16 cellular contexts compared by ENCODE assay signal in genomic region chr12:52813885-52814709, GRCh38. TPM values are rescaled to one million over a fixed set of nuclear protein-coding genes. Genes with fewer than 3 reads are reported as not detected.
DNase-seq lines count a peak whose midpoint lies in the region; ATAC-seq and TF ChIP-seq lines count a peak whose summit lies in the region.
"Had no signal": no experiment of that assay in that cellular context is flagged by ENCODE, and none has a peak within 500 bp of the region (broad histone marks: within the 10 kb centered on the region; RNA-seq: fewer than 3 reads in every experiment).

TSS of gene KRT4 (minus strand) at chr12:52814116. CDS start at chr12:52814058, 58 bp downstream.

- no TSS peak for BruUV-seq in PC-3 (replicated peaks; lab: Mats Ljungman, UMichigan)

- peak within 1 kb of the TSS; percentile 27 for H3K4me2 ChIP-seq in PC-3 (ENCODE audit: low read length)

- CTCF ChIA-PET in PC-3 (lab: Charles Lee): no interaction called here
- CTCF ChIA-PET in activated naive CD4-positive, alpha-beta T cell treated with anti-CD3 and anti-CD28 coated beads, Interleukin-2, amount 10 ng/mL, durations not matched to agents 7 days and 5 days (lab: Charles Lee): no interaction called here

- no peaks in the 10 kb centered on the region for H3F3A ChIP-seq in PC-3 (ENCODE audit: low read length, unreplicated experiment)

- no peaks in the 10 kb centered on the region for H3K36me3 ChIP-seq in PC-3 (ENCODE audit: low read depth, low read length)
- H3K36me3 ChIP-seq in lung (ENCODE audit: control insufficient read depth in 2 of 2, insufficient read depth in 2 of 2, low read length in 2 of 2): no peaks in the 10 kb centered on the region
- H3K36me3 ChIP-seq: ovary had no signal

- H3K9ac ChIP-seq in PC-3 (ENCODE audit: low read length): no peak within 1 kb of the TSS

- no peak within 1 kb of the TSS for H3K27ac Mint-ChIP-seq in activated T-cell treated with anti-CD3 and anti-CD28 coated beads, Interleukin-2, amount 50 U/mL, for 72 hours
- H3K27ac Mint-ChIP-seq in activated naive CD4-positive, alpha-beta T cell treated with anti-CD3 and anti-CD28 coated beads, Interleukin-2, amount 10 ng/mL, durations not matched to agents 7 days and 5 days: no peak within 1 kb of the TSS
- H3K27ac Mint-ChIP-seq: activated CD4-positive, alpha-beta memory T cell treated with anti-CD3 and anti-CD28 coated beads for 36 hours had no signal

- H3K27me3 ChIP-seq in PC-3 (ENCODE audit: low read length): no peaks in the 10 kb centered on the region; the same call in 1 of the 2 replicates
- no peaks in the 10 kb centered on the region for H3K27me3 ChIP-seq in lung (ENCODE audit: control insufficient read depth, insufficient read depth)
- H3K27me3 ChIP-seq: ovary had no signal

- H3K9me3 Mint-ChIP-seq in activated T-cell treated with anti-CD3 and anti-CD28 coated beads, Interleukin-2, amount 50 U/mL, for 72 hours: no peaks in the 10 kb centered on the region
- H3K9me3 Mint-ChIP-seq in activated naive CD4-positive, alpha-beta T cell treated with anti-CD3 and anti-CD28 coated beads, Interleukin-2, amount 10 ng/mL, durations not matched to agents 7 days and 5 days: no peaks in the 10 kb centered on the region
- H3K9me3 Mint-ChIP-seq: activated CD4-positive, alpha-beta memory T cell treated with anti-CD3 and anti-CD28 coated beads for 36 hours had no signal

- TF ChIP-seq CTCF in PC-3 (conservative IDR thresholded peaks at IDR 0.05; ENCODE audit: low read depth, low read length): no peak
- TF ChIP-seq CTCF in lung (IDR thresholded peaks at IDR 0.05; ENCODE audit: control extremely low read depth, extremely low read depth): no peak

- ATAC-seq in PC-3: peak; percentile 83
- peak; percentile 76 for ATAC-seq in lung (ENCODE audit: insufficient read depth, low FRiP score)
- no peak for ATAC-seq in activated T-cell treated with anti-CD3 and anti-CD28 coated beads, Interleukin-2, amount 50 U/mL, for 72 hours (replicated peaks in 1 of 2)
- ATAC-seq in GM21717 (IDR thresholded peaks at IDR 0.05; ENCODE audit: unreplicated experiment): no peak

- no peak within 1 kb of the TSS for H2AFZ ChIP-seq in PC-3 (ENCODE audit: low read length)

- H4K20me1 ChIP-seq in PC-3 (ENCODE audit: low read length): no peaks in the 10 kb centered on the region

- no peaks in the 10 kb centered on the region for H3K9me2 ChIP-seq in PC-3 (replicated peaks; ENCODE audit: low read length)

- 62 to 80% methylated on average over 15 of the region's 15 CpGs for WGBS in lung, 2 donors

- H3K9me3 ChIP-seq in PC-3 (ENCODE audit: low read length): no peaks in the 10 kb centered on the region
- H3K9me3 ChIP-seq in lung (ENCODE audit: control insufficient read depth in 2 of 2, insufficient read depth in 1 of 2, low read length in 1 of 2): no peaks in the 10 kb centered on the region
- H3K9me3 ChIP-seq: ovary had no signal

- no peaks in the 10 kb centered on the region for H3K79me2 ChIP-seq in PC-3 (ENCODE audit: low read length)

- DNase-seq in AG08395 (ENCODE audit: low spot score) (peak; percentile 25), EL (peak; percentile 53), PC-3 (peak; percentile 61), lung (ENCODE audit: low spot score) (no peak), activated gamma-delta T cell treated with Interleukin-2 at 50 U/mL for 16 hours (no peak)
- DNase-seq in activated T-cell treated with anti-CD3 and anti-CD28 coated beads, Interleukin-2, amount 50 U/mL, for 72 hours: no peak
- DNase-seq in activated naive CD4-positive, alpha-beta T cell treated with anti-CD3 and anti-CD28 coated beads, Interleukin-2, amount 10 ng/mL, durations not matched to agents 7 days and 5 days: no peak
- DNase-seq: activated CD4-positive, alpha-beta memory T cell treated with anti-CD3 and anti-CD28 coated beads for 36 hours; glutamatergic neuron; NCI-H1048; OCI-M1; ovary; small intestine; stimulated activated naive CD4-positive, alpha-beta T cell had no signal

- POLR2A ChIA-PET in PC-3 (lab: Charles Lee; ENCODE audit: unreplicated experiment): no interaction called here

- H3K4me3 ChIP-seq in PC-3 (ENCODE audit: low read length) (no peak within 1 kb of the TSS), lung (no peak within 1 kb of the TSS)
- H3K4me3 ChIP-seq: ovary had no signal

- H3K4me1 Mint-ChIP-seq in activated T-cell treated with anti-CD3 and anti-CD28 coated beads, Interleukin-2, amount 50 U/mL, for 72 hours (ENCODE audit: low read depth): peaks cover 11% of the 10 kb centered on the region
- H3K4me1 Mint-ChIP-seq in activated naive CD4-positive, alpha-beta T cell treated with anti-CD3 and anti-CD28 coated beads, Interleukin-2, amount 10 ng/mL, durations not matched to agents 7 days and 5 days: peaks cover 9% of the 10 kb centered on the region

- no peaks in the 10 kb centered on the region for H3K27me3 Mint-ChIP-seq in activated T-cell treated with anti-CD3 and anti-CD28 coated beads, Interleukin-2, amount 50 U/mL, for 72 hours (ENCODE audit: low read depth)
- peaks cover 8% of the 10 kb centered on the region for H3K27me3 Mint-ChIP-seq in activated naive CD4-positive, alpha-beta T cell treated with anti-CD3 and anti-CD28 coated beads, Interleukin-2, amount 10 ng/mL, durations not matched to agents 7 days and 5 days

- no peak within 1 kb of the TSS for H3K4me3 Mint-ChIP-seq in activated T-cell treated with anti-CD3 and anti-CD28 coated beads, Interleukin-2, amount 50 U/mL, for 72 hours
- H3K4me3 Mint-ChIP-seq in activated naive CD4-positive, alpha-beta T cell treated with anti-CD3 and anti-CD28 coated beads, Interleukin-2, amount 10 ng/mL, durations not matched to agents 7 days and 5 days: no peak within 1 kb of the TSS
- H3K4me3 Mint-ChIP-seq: activated CD4-positive, alpha-beta memory T cell treated with anti-CD3 and anti-CD28 coated beads for 36 hours had no signal

- H3K4me1 ChIP-seq in PC-3 (ENCODE audit: insufficient read depth, low read length): peaks cover 14% of the 10 kb centered on the region
- peaks cover 0 to 3% of the 10 kb centered on the region in 2 donors for H3K4me1 ChIP-seq in lung (ENCODE audit: control insufficient read depth in 2 of 2, insufficient read depth in 2 of 2, low read length in 2 of 2)

- H3K27ac ChIP-seq in PC-3 (ENCODE audit: low read length): peak within 1 kb of the TSS; percentile 62
- H3K27ac ChIP-seq in lung (ENCODE audit: low read depth in 1 of 2, low read length in 1 of 2): no peak within 1 kb of the TSS
- H3K27ac ChIP-seq: ovary had no signal

- no peaks in the 10 kb centered on the region for H3K36me3 Mint-ChIP-seq in activated T-cell treated with anti-CD3 and anti-CD28 coated beads, Interleukin-2, amount 50 U/mL, for 72 hours (ENCODE audit: insufficient read depth in 2 of 2)
- no peaks in the 10 kb centered on the region for H3K36me3 Mint-ChIP-seq in activated naive CD4-positive, alpha-beta T cell treated with anti-CD3 and anti-CD28 coated beads, Interleukin-2, amount 10 ng/mL, durations not matched to agents 7 days and 5 days
- H3K36me3 Mint-ChIP-seq: activated CD4-positive, alpha-beta memory T cell treated with anti-CD3 and anti-CD28 coated beads for 36 hours had no signal

- intact Hi-C loops in PC-3 (cut with micrococcal nuclease): no loop called here

RNA-seq across cellular contexts. Expression of gene KRT4, which starts in this region (rescaled TPM):
- total RNA-seq in PC-3 (2014; rRNA removed) (20.7 and 23.0 TPM in 2 replicates), lung (1 to 10 TPM; 3.3 to 3.6 TPM)
- 1 to 10 TPM; 1.3 to 7.7 TPM for polyA plus RNA-seq in lung
- under 1 TPM in 1 of 2 donors, not detected in 1; 0.10 TPM for total RNA-seq in activated T-cell treated with anti-CD3 and anti-CD28 coated beads, Interleukin-2, amount 50 U/mL, for 72 hours
- total RNA-seq: activated CD4-positive, alpha-beta memory T cell treated with anti-CD3 and anti-CD28 coated beads for 36 hours had no signal
- polyA plus RNA-seq: ovary, urinary bladder had no signal

Comparison
In these comparisons a context has a peak if more than half of its experiments do, and no peak if none do; other contexts are left out.
1. DNase-seq: peak in AG08395 (single experiment), EL (single experiment) and PC-3 (single experiment); none in lung (single experiment), activated gamma-delta T cell treated with Interleukin-2 at 50 U/mL for 16 hours (single experiment), activated T-cell treated with anti-CD3 and anti-CD28 coated beads, Interleukin-2, amount 50 U/mL, for 72 hours (0 of 2) and activated naive CD4-positive, alpha-beta T cell treated with anti-CD3 and anti-CD28 coated beads, Interleukin-2, amount 10 ng/mL, durations not matched to agents 7 days and 5 days (single experiment).
2. ATAC-seq: peak in PC-3 (single experiment) and lung (single experiment); none in activated T-cell treated with anti-CD3 and anti-CD28 coated beads, Interleukin-2, amount 50 U/mL, for 72 hours (0 of 2) and GM21717 (single experiment).